Comparison of ENCODE assay signal across 18 cellular contexts in genomic region chr4:8643441-8643840, GRCh38. TPM values are rescaled to one million over a fixed set of nuclear protein-coding genes. Genes with fewer than 3 reads are reported as not detected.
"Had no signal": no experiment of that assay in that cellular context is flagged by ENCODE, and none has a peak within 500 bp of the region (broad histone marks: within the 10 kb centered on the region; RNA-seq: fewer than 3 reads in every experiment).

No MANE protein-coding gene starts in this region.

- H3K27me3 ChIP-seq: tibial nerve, vagina had no signal

- DNase-seq: activated CD4-positive, alpha-beta T cell treated with anti-CD3 and anti-CD28 coated beads, Interleukin-2, amount 10 ng/mL, durations not matched to agents 7 days and 5 days; activated CD4-positive, CD25-positive, alpha-beta regulatory T cell treated with anti-CD3 and anti-CD28 coated beads, Interleukin-2, amount 50 U/mL, for 72 hours; activated CD8-positive, alpha-beta T cell treated with anti-CD3 and anti-CD28 coated beads, Interleukin-2, amount 10 ng/mL, durations not matched to agents 7 days and 5 days; activated naive CD4-positive, alpha-beta T cell treated with Interleukin-2 at 50 U/mL for 16 hours; activated T-cell treated with anti-CD3 and anti-CD28 coated beads, Interleukin-2, amount 50 U/mL, for 48 hours; amygdala; occipital lobe; stimulated activated naive CD8-positive, alpha-beta T cell treated with anti-CD3 and anti-CD28 coated beads, Interleukin-15, amount 100 ng/mL, for 72 hours; T-cell had no signal

- H3K9me3 ChIP-seq: heart left ventricle, suprapubic skin, tibial nerve, vagina had no signal

- H3K27me3 Mint-ChIP-seq: activated CD4-positive, alpha-beta T cell treated with anti-CD3 and anti-CD28 coated beads, Interleukin-2, amount 10 ng/mL, durations not matched to agents 7 days and 5 days; T-cell had no signal

- H3K27ac Mint-ChIP-seq: activated CD4-positive, alpha-beta T cell treated with anti-CD3 and anti-CD28 coated beads, Interleukin-2, amount 10 ng/mL, durations not matched to agents 7 days and 5 days; activated CD8-positive, alpha-beta T cell treated with anti-CD3 and anti-CD28 coated beads, Interleukin-2, amount 10 ng/mL, durations not matched to agents 7 days and 5 days; stimulated activated effector memory CD8-positive, alpha-beta T cell treated with anti-CD3 and anti-CD28 coated beads, Interleukin-12 subunit alpha, Interleukin-12 subunit beta, amount 100 ng/mL, for 72 hours; stimulated activated naive CD8-positive, alpha-beta T cell treated with anti-CD3 and anti-CD28 coated beads, Interleukin-15, amount 100 ng/mL, for 72 hours; T-cell; T-helper 2 cell treated with Interferon-gamma antibody and Interleukin-4, amounts not matched to agents 5 μg/mL and 100 μg/mL, for 36 hours had no signal

- H3K4me3 ChIP-seq: heart left ventricle, suprapubic skin, tibial nerve, vagina had no signal

- ATAC-seq: activated CD8-positive, alpha-beta T cell treated with anti-CD3 and anti-CD28 coated beads, Interleukin-2, amount 10 ng/mL, durations not matched to agents 7 days and 5 days; heart left ventricle; stimulated activated effector memory CD8-positive, alpha-beta T cell treated with anti-CD3 and anti-CD28 coated beads, Interleukin-12 subunit alpha, Interleukin-12 subunit beta, amount 100 ng/mL, for 72 hours; stimulated activated naive CD8-positive, alpha-beta T cell treated with anti-CD3 and anti-CD28 coated beads, Interleukin-15, amount 100 ng/mL, for 72 hours; T-cell had no signal

- H3K36me3 Mint-ChIP-seq: stimulated activated effector memory CD8-positive, alpha-beta T cell treated with anti-CD3 and anti-CD28 coated beads, Interleukin-12 subunit alpha, Interleukin-12 subunit beta, amount 100 ng/mL, for 72 hours; T-cell had no signal

- H3K36me3 ChIP-seq: heart left ventricle, suprapubic skin, tibial nerve, vagina had no signal

- H3K4me1 Mint-ChIP-seq: activated CD4-positive, alpha-beta T cell treated with anti-CD3 and anti-CD28 coated beads, Interleukin-2, amount 10 ng/mL, durations not matched to agents 7 days and 5 days; stimulated activated naive CD8-positive, alpha-beta T cell treated with anti-CD3 and anti-CD28 coated beads, Interleukin-15, amount 100 ng/mL, for 72 hours; T-cell had no signal

- H3K4me1 ChIP-seq: heart left ventricle, suprapubic skin, tibial nerve, vagina had no signal

- H3K9me3 Mint-ChIP-seq: activated CD4-positive, alpha-beta T cell treated with anti-CD3 and anti-CD28 coated beads, Interleukin-2, amount 10 ng/mL, durations not matched to agents 7 days and 5 days; stimulated activated effector memory CD8-positive, alpha-beta T cell treated with anti-CD3 and anti-CD28 coated beads, Interleukin-12 subunit alpha, Interleukin-12 subunit beta, amount 100 ng/mL, for 72 hours; stimulated activated naive CD8-positive, alpha-beta T cell treated with anti-CD3 and anti-CD28 coated beads, Interleukin-15, amount 100 ng/mL, for 72 hours; T-cell; T-helper 2 cell treated with Interferon-gamma antibody and Interleukin-4, amounts not matched to agents 5 μg/mL and 100 μg/mL, for 36 hours had no signal

- H3K27ac ChIP-seq: heart left ventricle, suprapubic skin, tibial nerve, vagina, VCaP had no signal

- H3K4me3 Mint-ChIP-seq: activated CD4-positive, alpha-beta T cell treated with anti-CD3 and anti-CD28 coated beads, Interleukin-2, amount 10 ng/mL, durations not matched to agents 7 days and 5 days; activated CD8-positive, alpha-beta T cell treated with anti-CD3 and anti-CD28 coated beads, Interleukin-2, amount 10 ng/mL, durations not matched to agents 7 days and 5 days; stimulated activated effector memory CD8-positive, alpha-beta T cell treated with anti-CD3 and anti-CD28 coated beads, Interleukin-12 subunit alpha, Interleukin-12 subunit beta, amount 100 ng/mL, for 72 hours; stimulated activated naive CD8-positive, alpha-beta T cell treated with anti-CD3 and anti-CD28 coated beads, Interleukin-15, amount 100 ng/mL, for 72 hours; T-cell; T-helper 2 cell treated with Interferon-gamma antibody and Interleukin-4, amounts not matched to agents 5 μg/mL and 100 μg/mL, for 36 hours had no signal

RNA-seq across cellular contexts. Expression of gene CPZ, which starts 50.9 kb away (rescaled TPM):
- total RNA-seq: activated CD4-positive, alpha-beta T cell treated with anti-CD3 and anti-CD28 coated beads, Interleukin-2, amount 10 ng/mL, durations not matched to agents 7 days and 5 days; lung microvascular endothelial cell had no signal
- polyA plus RNA-seq: neural cell had no signal
